In genomic region chr12:51950682-51951198, GRCh38 we compare ENCODE assay signal across 8 cellular contexts. TPM values are rescaled to one million over a fixed set of nuclear protein-coding genes. Genes with fewer than 3 reads are reported as not detected.
A peak's percentile ranks its signal among the peaks of the same experiment; 100 is the strongest.
DNase-seq lines count a peak whose midpoint lies in the region; ATAC-seq, FAIRE-seq and TF ChIP-seq lines count a peak whose summit lies in the region.

No MANE protein-coding gene starts in this region.

- H3K36me3 ChIP-seq in lower lobe of right lung (no peaks in the 10 kb centered on the region), transverse colon (no peaks in the 10 kb centered on the region)

- peaks cover 39% of the 10 kb centered on the region for H3K4me1 Mint-ChIP-seq in activated T-cell treated with anti-CD3 and anti-CD28 coated beads, Interleukin-2, amount 50 U/mL, for 24 hours (ENCODE audit: low read depth)

- TF ChIP-seq EP300 in transverse colon (IDR thresholded peaks at IDR 0.05; ENCODE audit: low read depth): no peak

- peak overlapping the region; percentile 85 for H3K4me3 Mint-ChIP-seq in activated T-cell treated with anti-CD3 and anti-CD28 coated beads, Interleukin-2, amount 50 U/mL, for 24 hours

- peak overlapping the region; percentile 41 for H3K27ac ChIP-seq in lower lobe of right lung
- peak overlapping the region; percentile 34 to 66 (median 54) for H3K27ac ChIP-seq in transverse colon

- ATAC-seq in lower lobe of right lung: no peak

- no peaks in the 10 kb centered on the region for H3K27me3 ChIP-seq in lower lobe of right lung (ENCODE audit: low read depth)
- no peaks in the 10 kb centered on the region for H3K27me3 ChIP-seq in transverse colon

- no peak for TF ChIP-seq POLR2A in transverse colon (IDR thresholded peaks at IDR 0.05)

- WGBS in transverse colon (ENCODE audit: low coverage in 1 of 2), 2 donors: 1% methylated on average over 5 of the region's 5 CpGs; no CpG with 5 or more reads in 1 of the 2 donors

- no peaks in the 10 kb centered on the region for H3K9me3 Mint-ChIP-seq in activated T-cell treated with anti-CD3 and anti-CD28 coated beads, Interleukin-2, amount 50 U/mL, for 24 hours

- H3K4me1 ChIP-seq in lower lobe of right lung: peaks cover 38% of the 10 kb centered on the region
- H3K4me1 ChIP-seq in transverse colon: peaks cover 14 to 40% (median 27%) of the 10 kb centered on the region in 4 donors

- intact Hi-C loops in lower lobe of right lung (cut with DNase I): no loop called here
- intact Hi-C loops in transverse colon (cut with DNase I; ENCODE audit: low total_unique reads): no loop called here

- in situ Hi-C loops in astrocyte of the spinal cord (cut with HindIII; ENCODE audit: low sequenced_read_pairs): no loop called here
- in situ Hi-C loops in transverse colon (cut with MboI; ENCODE audit: low pct_ligation_motif_present in 1 of 4, low pct_unique_long_range_greater_than_20kb in 1 of 4, low sequenced_read_pairs in 3 of 4): no loop called here

- no peaks in the 10 kb centered on the region for H3K36me3 Mint-ChIP-seq in activated T-cell treated with anti-CD3 and anti-CD28 coated beads, Interleukin-2, amount 50 U/mL, for 24 hours (ENCODE audit: low read depth)

- DNase-seq in activated T-cell treated with anti-CD3 and anti-CD28 coated beads, Interleukin-2, amount 50 U/mL, for 24 hours: no peak
- DNase-seq in activated T-cell treated with anti-CD3 and anti-CD28 coated beads for 4 hours (no peak), astrocyte of the spinal cord (ENCODE audit: low read depth, low spot score) (no peak), lower lobe of right lung (no peak), transverse colon (no peak), DMS79 (lab: John Stamatoyannopoulos, UW) (no peak), RCC 7860 (ENCODE audit: low spot score) (no peak), OCI-M1 (lab: John Stamatoyannopoulos, UW) (no peak)

- no peak for FAIRE-seq in RCC 7860 (lab: Jason Lieb, UNC)

- H3K4me3 ChIP-seq in astrocyte of the spinal cord (ENCODE audit: low read depth, low read length): peak overlapping the region; percentile 54
- peak overlapping the region; percentile 64 for H3K4me3 ChIP-seq in lower lobe of right lung
- H3K4me3 ChIP-seq in transverse colon: peak overlapping the region; percentile 1 to 98 (median 49)

- H3K27me3 Mint-ChIP-seq in activated T-cell treated with anti-CD3 and anti-CD28 coated beads, Interleukin-2, amount 50 U/mL, for 24 hours: peaks cover 8% of the 10 kb centered on the region

- peak overlapping the region; percentile 85 for H3K27ac Mint-ChIP-seq in activated T-cell treated with anti-CD3 and anti-CD28 coated beads, Interleukin-2, amount 50 U/mL, for 24 hours

- no peak for TF ChIP-seq CTCF in astrocyte of the spinal cord (IDR thresholded peaks at IDR 0.05; ENCODE audit: low read depth, low read length)
- no peak for TF ChIP-seq CTCF in lower lobe of right lung (IDR thresholded peaks at IDR 0.05)
- TF ChIP-seq CTCF in transverse colon (IDR thresholded peaks at IDR 0.05): no peak

- H3K9me3 ChIP-seq in lower lobe of right lung (no peaks in the 10 kb centered on the region), transverse colon (no peaks in the 10 kb centered on the region)

RNA-seq across cellular contexts. Expression of gene ACVR1B, which starts 0.8 kb away (rescaled TPM):
- total RNA-seq in lower lobe of right lung (34.9 TPM), transverse colon (10 to 100 TPM; 22.5 to 96.9 (median 68.7) TPM)

RNA-seq across cellular contexts. Expression of gene ACVRL1, which starts 43.4 kb away (rescaled TPM):
- total RNA-seq in lower lobe of right lung (242 TPM), transverse colon (100 to 1,000 TPM; 115 to 440 (median 137) TPM)

RNA-seq across cellular contexts. Expression of gene TAMALIN, which starts 56.0 kb away (rescaled TPM):
- total RNA-seq in lower lobe of right lung (85.5 TPM), transverse colon (10 to 100 TPM in 2 of 4 donors, 1 to 10 TPM in 2; 5.9 to 20.6 (median 9.7) TPM)
